Comparison of ENCODE assay signal across 17 cellular contexts in the genomic region with DNA sequence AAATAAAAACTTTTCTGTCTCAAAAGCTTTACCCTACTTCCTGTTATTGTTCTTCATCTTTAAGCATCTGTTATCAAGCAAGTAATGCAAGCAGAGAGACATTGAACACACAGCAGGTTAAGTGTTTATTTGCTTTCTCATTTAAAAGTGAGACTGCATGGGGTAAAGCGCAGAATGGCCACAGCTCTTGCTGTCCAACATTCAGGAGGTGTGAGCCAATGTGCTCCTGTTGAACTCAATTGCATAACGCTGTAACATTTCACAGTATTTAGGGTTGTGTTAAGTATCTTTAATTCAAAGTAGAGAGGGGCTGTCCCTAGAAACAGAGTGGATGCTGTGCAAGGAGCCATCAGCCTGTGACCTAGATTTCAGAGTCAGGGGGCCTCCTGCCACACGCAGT.
DNase-seq lines count a peak whose midpoint lies in the region; ATAC-seq lines count a peak whose summit lies in the region.
"Had no signal": no experiment of that assay in that cellular context is flagged by ENCODE, and none has a peak within 500 bp of the region (broad histone marks: within the 10 kb centered on the region; RNA-seq: fewer than 3 reads in every experiment).

No MANE protein-coding gene starts in this region.

- no peak for ATAC-seq in GM19328 (IDR thresholded peaks at IDR 0.05; ENCODE audit: unreplicated experiment)
- ATAC-seq: psoas muscle had no signal

- WGBS in thymus: 82% methylated on average over 3 of the region's 3 CpGs

- H3K9me3 ChIP-seq in thymus (ENCODE audit: control insufficient read depth): no peaks in the 10 kb centered on the region
- H3K9me3 ChIP-seq: Peyer's patch, psoas muscle, suprapubic skin had no signal

- H3K4me1 ChIP-seq in thymus (ENCODE audit: control insufficient read depth, insufficient read depth, low read length): no peaks in the 10 kb centered on the region
- H3K4me1 ChIP-seq: Peyer's patch, psoas muscle, suprapubic skin had no signal

- H3K27ac ChIP-seq in thymus (ENCODE audit: low read depth): peak overlapping the region; percentile 52
- H3K27ac ChIP-seq: Peyer's patch, psoas muscle, SK-N-MC, suprapubic skin had no signal

- H3K36me3 ChIP-seq in thymus (ENCODE audit: control insufficient read depth, insufficient read depth): no peaks in the 10 kb centered on the region
- H3K36me3 ChIP-seq: Peyer's patch, suprapubic skin had no signal

- H3K4me3 ChIP-seq in thymus (ENCODE audit: low read length): no peak overlapping the region
- H3K4me3 ChIP-seq: Peyer's patch, psoas muscle, SK-N-MC, suprapubic skin had no signal

- DNase-seq in NCI-H146 (lab: John Stamatoyannopoulos, UW) (peak; percentile 45), NCI-H146 treated with DMSO at 0.1 percent for 48 hours (lab: John Stamatoyannopoulos, UW; ENCODE audit: unreplicated experiment) (no peak), NCI-H2227 treated with DMSO at 0.1 percent for 48 hours (lab: John Stamatoyannopoulos, UW) (peak; percentile 27), iPS DF 19.7 (ENCODE audit: low read depth, low spot score) (peak; percentile 77), T-helper 2 cell (no peak), hepatic stellate cell (ENCODE audit: low spot score) (no peak)
- DNase-seq: 8988T; activated CD4-positive, alpha-beta T cell treated with anti-CD3 and anti-CD28 coated beads for 48 hours; effector CD4-positive, alpha-beta T cell; NCI-H1436 treated with DMSO at 0.1 percent for 48 hours; Peyer's patch; psoas muscle; small intestine had no signal

- H3K27me3 ChIP-seq in thymus (ENCODE audit: control insufficient read depth, insufficient read depth): no peaks in the 10 kb centered on the region
- H3K27me3 ChIP-seq: Peyer's patch, suprapubic skin had no signal

Comparison
In these comparisons a context has a peak if more than half of its experiments do, and no peak if none do; other contexts are left out.
1. DNase-seq: peak in NCI-H146 (single experiment), NCI-H2227 treated with DMSO at 0.1 percent for 48 hours (single experiment) and iPS DF 19.7 (single experiment); none in NCI-H146 treated with DMSO at 0.1 percent for 48 hours (single experiment), T-helper 2 cell (0 of 5) and hepatic stellate cell (single experiment).